In genomic region chr13:38421590-38422560, GRCh38 we compare ENCODE assay signal across 15 cellular contexts.
"Had no signal": no experiment of that assay in that cellular context is flagged by ENCODE, and none has a peak within 500 bp of the region (broad histone marks: within the 10 kb centered on the region; RNA-seq: fewer than 3 reads in every experiment).

No MANE protein-coding gene starts in this region.

- H3K4me1 Mint-ChIP-seq: activated naive CD4-positive, alpha-beta T cell treated with anti-CD3 and anti-CD28 coated beads, Interleukin-2, amount 50 U/mL, for 24 hours had no signal

- ATAC-seq: natural killer cell treated with Interleukin-12 subunit alpha and Interleukin-12 subunit beta and Interleukin-15 and Interleukin-18, amount 100 ng/mL, for 72 hours; psoas muscle had no signal

- H3K36me3 Mint-ChIP-seq: activated naive CD4-positive, alpha-beta T cell treated with anti-CD3 and anti-CD28 coated beads, Interleukin-2, amount 50 U/mL, for 24 hours; natural killer cell treated with Interleukin-12 subunit alpha and Interleukin-12 subunit beta and Interleukin-15 and Interleukin-18, amount 100 ng/mL, for 72 hours had no signal

- H3K9me3 ChIP-seq: psoas muscle, sigmoid colon, upper lobe of left lung had no signal

- H3K4me3 Mint-ChIP-seq: activated naive CD4-positive, alpha-beta T cell treated with anti-CD3 and anti-CD28 coated beads, Interleukin-2, amount 50 U/mL, for 24 hours; natural killer cell treated with Interleukin-12 subunit alpha and Interleukin-12 subunit beta and Interleukin-15 and Interleukin-18, amount 100 ng/mL, for 72 hours had no signal

- H3K36me3 ChIP-seq: sigmoid colon, upper lobe of left lung had no signal

- H3K4me3 ChIP-seq: psoas muscle, sigmoid colon, upper lobe of left lung had no signal

- H3K27me3 ChIP-seq: sigmoid colon, upper lobe of left lung had no signal

- H3K27me3 Mint-ChIP-seq: natural killer cell treated with Interleukin-12 subunit alpha and Interleukin-12 subunit beta and Interleukin-15 and Interleukin-18, amount 100 ng/mL, for 72 hours had no signal

- H3K27ac ChIP-seq: psoas muscle, sigmoid colon, upper lobe of left lung had no signal

- DNase-seq: activated CD4-positive, alpha-beta T cell treated with anti-CD3 and anti-CD28 coated beads, Interleukin-2, amount 50 U/mL, for 1 hour; activated CD4-positive, CD25-positive, alpha-beta regulatory T cell; activated effector memory CD4-positive, alpha-beta T cell treated with Interleukin-2 at 50 U/mL for 16 hours; amygdala; glutamatergic neuron; mesenchymal stem cell; occipital lobe; psoas muscle; sigmoid colon; stimulated activated CD4-positive, alpha-beta T cell treated with anti-CD3 and anti-CD28 coated beads, Interleukin-2, amount 100 ng/mL, for 48 hours; stimulated activated naive CD4-positive, alpha-beta T cell treated with Interleukin-2 at 50 U/mL for 16 hours; T-helper 2 cell; upper lobe of left lung had no signal

- H3K27ac Mint-ChIP-seq: activated naive CD4-positive, alpha-beta T cell treated with anti-CD3 and anti-CD28 coated beads, Interleukin-2, amount 50 U/mL, for 24 hours; natural killer cell treated with Interleukin-12 subunit alpha and Interleukin-12 subunit beta and Interleukin-15 and Interleukin-18, amount 100 ng/mL, for 72 hours had no signal

- H3K4me1 ChIP-seq: psoas muscle, sigmoid colon, upper lobe of left lung had no signal
